17 cellular contexts compared by ENCODE assay signal in genomic region chr2:186201371-186201770, GRCh38.
"Had no signal": no experiment of that assay in that cellular context is flagged by ENCODE, and none has a peak within 500 bp of the region (broad histone marks: within the 10 kb centered on the region; RNA-seq: fewer than 3 reads in every experiment).

No MANE protein-coding gene starts in this region.

- H3K27me3 ChIP-seq: brain microvascular endothelial cell, right lobe of liver, spleen, upper lobe of left lung had no signal

- H3K36me3 ChIP-seq: brain microvascular endothelial cell, prostate gland, right lobe of liver, spleen, upper lobe of left lung had no signal

- DNase-seq: activated CD4-positive, alpha-beta T cell treated with anti-CD3 and anti-CD28 coated beads, Interleukin-2, amount 10 ng/mL, durations not matched to agents 24 days and 14 days; activated CD4-positive, CD25-positive, alpha-beta regulatory T cell; activated CD8-positive, alpha-beta memory T cell treated with anti-CD3 and anti-CD28 coated beads, Interleukin-2, amount 50 U/mL, for 48 hours; activated gamma-delta T cell; activated T-cell treated with anti-CD3 and anti-CD28 coated beads, Interleukin-2, amount 50 U/mL, for 72 hours; amygdala; brain microvascular endothelial cell; dermis blood vessel endothelial cell; endodermal cell; foreskin melanocyte; nephron progenitor cell; right lobe of liver; spleen; stimulated activated naive CD8-positive, alpha-beta T cell treated with anti-CD3 and anti-CD28 coated beads, Interleukin-15, amount 100 ng/mL, for 72 hours; SW 1271; upper lobe of left lung had no signal

- H3K4me3 ChIP-seq: prostate gland, right lobe of liver, spleen, upper lobe of left lung had no signal

- H3K4me1 ChIP-seq: prostate gland, right lobe of liver, spleen, upper lobe of left lung had no signal

- H3K9me3 ChIP-seq: prostate gland, right lobe of liver, spleen, upper lobe of left lung had no signal

- H3K27ac ChIP-seq: brain microvascular endothelial cell, prostate gland, right lobe of liver, spleen, upper lobe of left lung had no signal
